In the genomic region with DNA sequence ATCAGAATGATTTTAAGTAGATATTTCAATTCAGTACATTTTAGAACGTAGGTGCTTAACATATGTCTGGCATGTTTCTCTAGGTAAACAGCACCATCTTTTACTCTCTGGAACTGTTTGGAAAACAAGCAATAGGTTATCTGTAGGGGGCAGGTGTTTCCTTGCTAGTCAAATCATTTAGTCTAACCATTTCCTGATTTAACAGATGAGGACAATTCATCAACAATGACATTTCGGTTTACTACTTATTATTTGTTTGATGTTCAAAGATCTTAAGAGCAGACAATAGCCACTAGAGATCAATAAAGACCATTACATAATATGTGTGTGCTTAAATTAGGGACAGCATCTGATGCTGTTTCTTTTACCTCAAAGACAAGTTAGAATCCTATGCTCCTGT, we compare ENCODE assay signal across 29 cellular contexts.
DNase-seq lines count a peak whose midpoint lies in the region; ATAC-seq and TF ChIP-seq lines count a peak whose summit lies in the region.
"Had no signal": no experiment of that assay in that cellular context is flagged by ENCODE, and none has a peak within 500 bp of the region (broad histone marks: within the 10 kb centered on the region; RNA-seq: fewer than 3 reads in every experiment).

No MANE protein-coding gene starts in this region.

- H3K9me3 ChIP-seq in ascending aorta (peaks cover 6 to 10% of the 10 kb centered on the region in 2 donors), right cardiac atrium (ENCODE audit: control insufficient read depth, low read length) (no peaks in the 10 kb centered on the region)

- H3K4me3 ChIP-seq in ascending aorta (no peak overlapping the region), right cardiac atrium (ENCODE audit: low read length) (no peak overlapping the region)
- H3K4me3 ChIP-seq: esophagus squamous epithelium, GM12878, hepatocyte, pancreas, SK-N-MC, smooth muscle cell, tibial artery had no signal

- WGBS in right cardiac atrium: 48% methylated on average over 2 of the region's 2 CpGs

- TF ChIP-seq CTCF in endothelial cell (IDR thresholded peaks at IDR 0.05; ENCODE audit: unreplicated experiment) (no peak), ascending aorta (IDR thresholded peaks at IDR 0.05) (no peak)

- DNase-seq in DMS153 treated with DMSO at 0.1 percent for 48 hours (lab: John Stamatoyannopoulos, UW; ENCODE audit: unreplicated experiment) (peak; percentile 37), NCI-H1436 treated with DMSO at 0.1 percent for 48 hours (lab: John Stamatoyannopoulos, UW) (peak; percentile 62), NCI-H345 treated with DMSO at 0.1 percent for 48 hours (lab: John Stamatoyannopoulos, UW; ENCODE audit: unreplicated experiment) (peak; percentile 16), endothelial cell (ENCODE audit: low spot score) (no peak), ascending aorta (ENCODE audit: low spot score in 2 of 2) (no peak), right cardiac atrium (no peak)
- DNase-seq: activated CD4-positive, alpha-beta memory T cell treated with anti-CD3 and anti-CD28 coated beads for 36 hours; activated CD4-positive, CD25-positive, alpha-beta regulatory T cell treated with anti-CD3 and anti-CD28 coated beads, Interleukin-2, amount 50 U/mL, for 72 hours; activated CD8-positive, alpha-beta memory T cell treated with anti-CD3 and anti-CD28 coated beads, Interleukin-2, amount 50 U/mL, for 48 hours; activated naive CD4-positive, alpha-beta T cell treated with anti-CD3 and anti-CD28 coated beads, Interleukin-2, amount 50 U/mL, for 16 hours; amniotic stem cell; Caco-2; EL; esophagus squamous epithelium; foreskin melanocyte; mammary epithelial cell; NCI-H187 treated with DMSO at 0.1 percent for 48 hours; NCI-H526; pancreas; stimulated activated CD4-positive, alpha-beta T cell treated with anti-CD3 and anti-CD28 coated beads, Interleukin-2, amount 100 ng/mL, for 24 hours; tibial artery had no signal

- H3K9me3 Mint-ChIP-seq in endothelial cell (ENCODE audit: unreplicated experiment): no peaks in the 10 kb centered on the region

- peak overlapping the region; percentile 74 for H3K27ac Mint-ChIP-seq in endothelial cell (ENCODE audit: unreplicated experiment)
- H3K27ac Mint-ChIP-seq: activated CD4-positive, alpha-beta memory T cell treated with anti-CD3 and anti-CD28 coated beads for 36 hours; T-helper 1 cell treated with Interleukin-12 subunit alpha and Interleukin-12 subunit beta and Interleukin-4 antibody, amounts not matched to agents 30 μg/mL and 1 μg/mL, for 36 hours had no signal

- H3K27ac ChIP-seq in ascending aorta (no peak overlapping the region), right cardiac atrium (ENCODE audit: low read length) (no peak overlapping the region)
- H3K27ac ChIP-seq: esophagus squamous epithelium, hepatocyte, KMS-11, pancreas, SK-N-MC, tibial artery had no signal

- no peaks in the 10 kb centered on the region for H3K4me1 ChIP-seq in ascending aorta
- no peaks in the 10 kb centered on the region for H3K4me1 ChIP-seq in right cardiac atrium (ENCODE audit: control insufficient read depth, insufficient read depth, low read length)
- H3K4me1 ChIP-seq: Caco-2, esophagus squamous epithelium, pancreas, tibial artery had no signal

- no peak overlapping the region for H3K4me3 Mint-ChIP-seq in endothelial cell (ENCODE audit: unreplicated experiment)
- H3K4me3 Mint-ChIP-seq: activated CD4-positive, alpha-beta memory T cell treated with anti-CD3 and anti-CD28 coated beads for 36 hours; neural crest cell; T-helper 1 cell treated with Interleukin-12 subunit alpha and Interleukin-12 subunit beta and Interleukin-4 antibody, amounts not matched to agents 30 μg/mL and 1 μg/mL, for 36 hours had no signal

- intact Hi-C loops in ascending aorta (cut with DNase I): no loop called here
- intact Hi-C loops in right cardiac atrium (cut with DNase I): no loop called here

- no peaks in the 10 kb centered on the region for H3K36me3 ChIP-seq in ascending aorta
- H3K36me3 ChIP-seq: esophagus squamous epithelium, pancreas had no signal

- peaks cover 21% of the 10 kb centered on the region for H3K4me1 Mint-ChIP-seq in endothelial cell (ENCODE audit: unreplicated experiment)
- H3K4me1 Mint-ChIP-seq: neural crest cell had no signal

- H3K27me3 ChIP-seq in ascending aorta: no peaks in the 10 kb centered on the region
- H3K27me3 ChIP-seq in right cardiac atrium (ENCODE audit: control insufficient read depth, insufficient read depth): no peaks in the 10 kb centered on the region
- H3K27me3 ChIP-seq: esophagus squamous epithelium, hepatocyte, pancreas, tibial artery had no signal

- peaks cover 1% of the 10 kb centered on the region for H3K27me3 Mint-ChIP-seq in endothelial cell (ENCODE audit: unreplicated experiment)

- ATAC-seq in HG02623 (IDR thresholded peaks at IDR 0.05; ENCODE audit: unreplicated experiment) (no peak), right cardiac atrium (no peak)
- ATAC-seq: GM12878, pancreas had no signal

- peaks cover 31% of the 10 kb centered on the region for H3K36me3 Mint-ChIP-seq in endothelial cell (ENCODE audit: low read depth, unreplicated experiment)

Comparison
In these comparisons a context has a peak if more than half of its experiments do, and no peak if none do; other contexts are left out.
1. DNase-seq: peak in DMS153 treated with DMSO at 0.1 percent for 48 hours (single experiment), NCI-H1436 treated with DMSO at 0.1 percent for 48 hours (single experiment) and NCI-H345 treated with DMSO at 0.1 percent for 48 hours (single experiment); none in endothelial cell (single experiment), ascending aorta (0 of 2) and right cardiac atrium (0 of 3).